In the genomic region with DNA sequence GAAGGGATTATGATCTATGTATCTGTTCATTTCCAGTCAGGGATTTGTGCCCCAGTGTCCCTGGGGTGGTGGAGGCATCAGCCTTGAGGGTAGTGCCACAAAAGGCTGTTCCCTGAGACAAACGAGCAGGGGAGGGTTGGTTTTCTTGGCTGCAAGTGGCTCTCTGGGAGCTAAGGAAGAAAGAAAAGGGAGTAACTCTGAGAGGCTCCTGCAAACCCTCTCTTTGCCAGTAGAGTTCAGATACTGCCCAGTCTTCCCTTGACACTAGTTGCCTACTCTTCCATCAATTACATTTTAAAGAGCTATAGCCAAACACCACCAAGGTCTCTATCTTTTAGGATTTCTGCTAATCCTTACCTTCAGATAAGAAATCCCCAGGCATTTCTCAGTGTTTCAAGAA, we compare ENCODE assay signal across 1 cellular context.
TF ChIP-seq lines count a peak whose summit lies in the region.

No MANE protein-coding gene starts in this region.

TF ChIP-seq in HCT116, 20 proteins besides CTCF, POLR2A, EP300 and RAD21 (continued from another document):
- TF ChIP-seq, protein P1, sequence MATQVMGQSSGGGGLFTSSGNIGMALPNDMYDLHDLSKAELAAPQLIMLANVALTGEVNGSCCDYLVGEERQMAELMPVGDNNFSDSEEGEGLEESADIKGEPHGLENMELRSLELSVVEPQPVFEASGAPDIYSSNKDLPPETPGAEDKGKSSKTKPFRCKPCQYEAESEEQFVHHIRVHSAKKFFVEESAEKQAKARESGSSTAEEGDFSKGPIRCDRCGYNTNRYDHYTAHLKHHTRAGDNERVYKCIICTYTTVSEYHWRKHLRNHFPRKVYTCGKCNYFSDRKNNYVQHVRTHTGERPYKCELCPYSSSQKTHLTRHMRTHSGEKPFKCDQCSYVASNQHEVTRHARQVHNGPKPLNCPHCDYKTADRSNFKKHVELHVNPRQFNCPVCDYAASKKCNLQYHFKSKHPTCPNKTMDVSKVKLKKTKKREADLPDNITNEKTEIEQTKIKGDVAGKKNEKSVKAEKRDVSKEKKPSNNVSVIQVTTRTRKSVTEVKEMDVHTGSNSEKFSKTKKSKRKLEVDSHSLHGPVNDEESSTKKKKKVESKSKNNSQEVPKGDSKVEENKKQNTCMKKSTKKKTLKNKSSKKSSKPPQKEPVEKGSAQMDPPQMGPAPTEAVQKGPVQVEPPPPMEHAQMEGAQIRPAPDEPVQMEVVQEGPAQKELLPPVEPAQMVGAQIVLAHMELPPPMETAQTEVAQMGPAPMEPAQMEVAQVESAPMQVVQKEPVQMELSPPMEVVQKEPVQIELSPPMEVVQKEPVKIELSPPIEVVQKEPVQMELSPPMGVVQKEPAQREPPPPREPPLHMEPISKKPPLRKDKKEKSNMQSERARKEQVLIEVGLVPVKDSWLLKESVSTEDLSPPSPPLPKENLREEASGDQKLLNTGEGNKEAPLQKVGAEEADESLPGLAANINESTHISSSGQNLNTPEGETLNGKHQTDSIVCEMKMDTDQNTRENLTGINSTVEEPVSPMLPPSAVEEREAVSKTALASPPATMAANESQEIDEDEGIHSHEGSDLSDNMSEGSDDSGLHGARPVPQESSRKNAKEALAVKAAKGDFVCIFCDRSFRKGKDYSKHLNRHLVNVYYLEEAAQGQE (IDR thresholded peaks at IDR 0.05; ENCODE audit: low read depth) = no peak
TF ChIP-seq in HCT116: peak in this region for 0.
